8 cellular contexts compared by ENCODE assay signal in genomic region chr12:132827763-132828703, GRCh38. TPM values are rescaled to one million over a fixed set of nuclear protein-coding genes. Genes with fewer than 3 reads are reported as not detected.
A peak's percentile ranks its signal among the peaks of the same experiment; 100 is the strongest.
DNase-seq lines count a peak whose midpoint lies in the region; ATAC-seq and TF ChIP-seq lines count a peak whose summit lies in the region.

No MANE protein-coding gene starts in this region.

- H3K9me3 ChIP-seq in CD4-positive, alpha-beta memory T cell (ENCODE audit: control insufficient read depth in 1 of 2, low read length in 2 of 2): no peaks in the 10 kb centered on the region
- H3K9me3 ChIP-seq in Panc1 (ENCODE audit: control insufficient read depth, insufficient read depth, low read depth, low read length): no peaks in the 10 kb centered on the region

- POLR2A ChIA-PET in CD4-positive, alpha-beta memory T cell (lab: Charles Lee; ENCODE audit: partially characterized antibody): interaction anchor here (0.6 to 2.1 kb wide), 14 partner anchors 13 to 158 kb away, joined by 3 to 23 read pairs (median 4); partner anchors contain the start of genes CHFR, ZNF26 and ZNF605
- POLR2A ChIA-PET in Panc1 (lab: Charles Lee): no interaction called here

- no peaks in the 10 kb centered on the region for H3K27me3 ChIP-seq in CD4-positive, alpha-beta memory T cell (ENCODE audit: insufficient read depth, low read length)
- H3K27me3 ChIP-seq in Panc1 (ENCODE audit: control insufficient read depth, insufficient read depth, low read length): no peaks in the 10 kb centered on the region

- peak overlapping the region; percentile 58 to 91 for H3K4me3 ChIP-seq in CD4-positive, alpha-beta memory T cell (ENCODE audit: low read length in 2 of 2)
- peak overlapping the region; percentile 90 to 97 for H3K4me3 ChIP-seq in Panc1 (ENCODE audit: low read depth in 2 of 2, low read length in 2 of 2)

- peaks cover 15 to 44% of the 10 kb centered on the region in 2 donors for H3K36me3 Mint-ChIP-seq in CD4-positive, alpha-beta memory T cell

- BruUV-seq in Panc1 (replicated peaks; lab: Mats Ljungman, UMichigan): TSS peak; percentile 75

- CTCF ChIA-PET in CD4-positive, alpha-beta memory T cell (lab: Charles Lee; ENCODE audit: partially characterized antibody): interaction anchor here (0.7 to 2.5 kb wide), 4 partner anchors 19 to 92 kb away, joined by 3 to 18 read pairs (median 6); no protein-coding TSS in a partner anchor
- CTCF ChIA-PET in Panc1 (lab: Charles Lee): no interaction called here

- in situ Hi-C loops in Panc1 (cut with HindIII; ENCODE audit: low pct_unique_long_range_greater_than_20kb, low sequenced_read_pairs) (no loop called here), T47D (cut with HindIII; ENCODE audit: low pct_unique_long_range_greater_than_20kb, low sequenced_read_pairs) (no loop called here)

- DNase-seq in CD4-positive, alpha-beta memory T cell: peak in 1 of 5 donors; percentile 45
- DNase-seq in Panc1 (ENCODE audit: low read depth, low spot score) (no peak), T47D (ENCODE audit: low read depth in 1 of 2, low spot score in 1 of 2) (peak; percentile 72 to 86), kidney glomerular epithelial cell (lab: John Stamatoyannopoulos, UW) (peak; percentile 64), NCI-H1092 (lab: John Stamatoyannopoulos, UW) (no peak)
- DNase-seq in stimulated activated CD8-positive, alpha-beta memory T cell treated with anti-CD3 and anti-CD28 coated beads, Interleukin-15, amount 100 ng/mL, for 24 hours (ENCODE audit: low read depth): peak; percentile 22

- H3K36me3 ChIP-seq in CD4-positive, alpha-beta memory T cell (ENCODE audit: insufficient read depth, low read length): peaks cover 24% of the 10 kb centered on the region
- peaks cover 6% of the 10 kb centered on the region for H3K36me3 ChIP-seq in Panc1 (ENCODE audit: control insufficient read depth, insufficient read depth, low read length)

- peak; percentile 18 for ATAC-seq in GM18873 (IDR thresholded peaks at IDR 0.05; ENCODE audit: low FRiP score, unreplicated experiment)
- ATAC-seq in HG03095 (IDR thresholded peaks at IDR 0.05; ENCODE audit: unreplicated experiment): peak; percentile 20
- peak; percentile 48 for ATAC-seq in Panc1

- peak overlapping the region; percentile 78 to 92 (median 87) for H3K4me3 Mint-ChIP-seq in CD4-positive, alpha-beta memory T cell

- peaks cover 25% of the 10 kb centered on the region for H3K4me1 ChIP-seq in CD4-positive, alpha-beta memory T cell (ENCODE audit: insufficient read depth, low read length)
- H3K4me1 ChIP-seq in Panc1 (ENCODE audit: control insufficient read depth, insufficient read depth, low read length): peaks cover 7% of the 10 kb centered on the region

- H3K27ac Mint-ChIP-seq in CD4-positive, alpha-beta memory T cell: peak overlapping the region; percentile 88 to 100 (median 93)

- H3K27ac ChIP-seq in CD4-positive, alpha-beta memory T cell (ENCODE audit: low read depth, low read length): peak overlapping the region; percentile 98
- peak overlapping the region; percentile 94 for H3K27ac ChIP-seq in Panc1 (ENCODE audit: low read length)

- intact Hi-C loops in CD4-positive, alpha-beta memory T cell (cut with micrococcal nuclease): loop anchor here (2.0 to 5.0 kb wide), 6 partner anchors 39 to 209 kb away; partner anchors contain the start of genes ANKLE2, PGAM5, POLE and PXMP2
- intact Hi-C loops in Panc1 (cut with micrococcal nuclease; ENCODE audit: unreplicated experiment): no loop called here

- no peaks in the 10 kb centered on the region for H3K27me3 Mint-ChIP-seq in CD4-positive, alpha-beta memory T cell

- H3K4me1 Mint-ChIP-seq in CD4-positive, alpha-beta memory T cell: peaks cover 18 to 54% (median 37%) of the 10 kb centered on the region in 4 donors

- peaks cover 0 to 4% (median 0%) of the 10 kb centered on the region in 8 donors for H3K9me3 Mint-ChIP-seq in CD4-positive, alpha-beta memory T cell

- no peak for TF ChIP-seq CTCF in Panc1 (IDR thresholded peaks at IDR 0.05)

RNA-seq across cellular contexts. Expression of gene GOLGA3, which starts 0.6 kb away (rescaled TPM):
- total RNA-seq in CD4-positive, alpha-beta memory T cell: 10 to 100 TPM; 64.1 to 67.6 TPM
- 10 to 100 TPM in 1 of 2 donors, under 1 TPM in 1; 0.35 to 12.5 TPM for polyA plus RNA-seq in CD4-positive, alpha-beta memory T cell
- total RNA-seq in Panc1 (2021; ENCODE audit: unreplicated experiment): 61.1 TPM
- 39.2 TPM for polyA plus RNA-seq in Panc1 (2012; ENCODE audit: insufficient read length)

RNA-seq across cellular contexts. Expression of gene CHFR, which starts 59.4 kb away (rescaled TPM):
- total RNA-seq in CD4-positive, alpha-beta memory T cell: 10 to 100 TPM; 67.6 to 79.4 TPM
- polyA plus RNA-seq in CD4-positive, alpha-beta memory T cell: 10 to 100 TPM; 31.6 to 33.6 TPM
- 74.0 TPM for total RNA-seq in Panc1 (2021; ENCODE audit: unreplicated experiment)
- polyA plus RNA-seq in Panc1 (2012; ENCODE audit: insufficient read length): 54.0 TPM

Comparison
In these comparisons a context has a peak if more than half of its experiments do, and no peak if none do; other contexts are left out.
1. DNase-seq: peak in T47D (2 of 2), kidney glomerular epithelial cell (single experiment) and stimulated activated CD8-positive, alpha-beta memory T cell treated with anti-CD3 and anti-CD28 coated beads, Interleukin-15, amount 100 ng/mL, for 24 hours (single experiment); none in Panc1 (single experiment) and NCI-H1092 (single experiment).
2. Peak in every context shown above with its lines, with median percentiles within 50 percentile points of each other: ATAC-seq.